Comparison of ENCODE assay signal across 15 cellular contexts in the genomic region with DNA sequence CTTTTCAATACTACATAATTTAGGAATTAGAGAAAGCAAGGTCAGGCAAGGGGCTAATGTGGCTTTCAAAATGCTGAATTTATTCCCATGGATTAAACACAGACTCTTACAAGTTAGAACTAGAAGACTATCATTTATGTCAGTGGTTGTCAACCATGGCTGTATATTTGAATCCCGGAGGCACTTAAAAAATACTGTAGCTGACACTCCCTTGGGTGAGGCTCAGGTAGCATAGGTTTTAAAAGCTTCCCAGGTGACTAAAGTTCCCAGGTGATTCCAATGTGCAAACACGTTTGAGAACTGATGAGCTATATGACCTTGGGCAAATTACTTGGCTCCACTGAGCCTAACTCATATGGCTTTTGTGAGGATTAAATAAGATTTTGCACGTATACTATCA.
"Had no signal": no experiment of that assay in that cellular context is flagged by ENCODE, and none has a peak within 500 bp of the region (broad histone marks: within the 10 kb centered on the region; RNA-seq: fewer than 3 reads in every experiment).

No MANE protein-coding gene starts in this region.

- H3K9ac ChIP-seq: neural progenitor cell, parathyroid adenoma had no signal

- H3K4me2 ChIP-seq: neural progenitor cell had no signal

- H3K27ac ChIP-seq: adrenal gland, body of pancreas, dorsolateral prefrontal cortex, gastroesophageal sphincter, neural progenitor cell, parathyroid adenoma, thyroid gland had no signal

- DNase-seq: activated CD4-positive, alpha-beta T cell treated with anti-CD3 and anti-CD28 coated beads, Interleukin-2, amount 10 ng/mL, durations not matched to agents 7 days and 5 days; activated CD8-positive, alpha-beta memory T cell treated with anti-CD3 and anti-CD28 coated beads for 24 hours; activated naive CD4-positive, alpha-beta T cell treated with anti-CD3 and anti-CD28 coated beads, Interleukin-2, amount 10 ng/mL, durations not matched to agents 7 days and 5 days; activated T-cell treated with anti-CD3 and anti-CD28 coated beads for 4 hours; adrenal gland; body of pancreas; cerebellar nuclear complex; dorsolateral prefrontal cortex; kidney; thyroid gland had no signal

- ATAC-seq: activated T-helper 17 cell treated with anti-CD3 and anti-CD28 coated beads, Interleukin-2, amount 50 U/mL, for 72 hours; body of pancreas; gastroesophageal sphincter; WTC11 had no signal

- H3K4me1 ChIP-seq: adrenal gland, body of pancreas, gastroesophageal sphincter, neural progenitor cell, parathyroid adenoma had no signal

- H3K9me3 ChIP-seq: adrenal gland, body of pancreas, gastroesophageal sphincter, thyroid gland had no signal

- H3K27me3 ChIP-seq: adrenal gland, body of pancreas, dorsolateral prefrontal cortex, gastroesophageal sphincter, neural progenitor cell, thyroid gland had no signal

- H3K36me3 ChIP-seq: adrenal gland had no signal

- H2AFZ ChIP-seq: neural progenitor cell, parathyroid adenoma had no signal

- H3K4me3 ChIP-seq: adrenal gland, body of pancreas, dorsolateral prefrontal cortex, gastroesophageal sphincter, neural progenitor cell, thyroid gland had no signal
